ENCODE assay signal across 6 cellular contexts in genomic region chr14:73230051-73230450, GRCh38.
"Had no signal": no experiment of that assay in that cellular context is flagged by ENCODE, and none has a peak within 500 bp of the region (broad histone marks: within the 10 kb centered on the region; RNA-seq: fewer than 3 reads in every experiment).

No MANE protein-coding gene starts in this region.

- H3K27ac Mint-ChIP-seq: H9 had no signal

- H3K9me3 Mint-ChIP-seq: H9, IgD-negative memory B cell had no signal

- H2AFZ ChIP-seq: GM23248 had no signal

- DNase-seq: GM23248, GOT3, H9, HCEC 1CT, KBM-7 had no signal

- H3K4me3 ChIP-seq: GM23248 had no signal

- H3K4me3 Mint-ChIP-seq: H9, IgD-negative memory B cell had no signal

- H3K27ac ChIP-seq: GM23248 had no signal
